In genomic region chr2:215500466-215500865, GRCh38 we compare ENCODE assay signal across 29 cellular contexts.
"Had no signal": no experiment of that assay in that cellular context is flagged by ENCODE, and none has a peak within 500 bp of the region (broad histone marks: within the 10 kb centered on the region; RNA-seq: fewer than 3 reads in every experiment).

No MANE protein-coding gene starts in this region.

- ATAC-seq: activated naive CD4-positive, alpha-beta T cell treated with anti-CD3 and anti-CD28 coated beads, Interleukin-2, amount 50 U/mL, for 72 hours; activated naive CD8-positive, alpha-beta T cell treated with anti-CD3 and anti-CD28 coated beads, Interleukin-2, amount 50 U/mL, for 24 hours; activated T-cell treated with anti-CD3 and anti-CD28 coated beads, Interleukin-2, amount 50 U/mL, for 4 hours; Panc1; Right ventricle myocardium inferior; T-cell had no signal

- H3K36me3 Mint-ChIP-seq: activated CD4-positive, alpha-beta memory T cell treated with anti-CD3 and anti-CD28 coated beads for 36 hours; T-cell had no signal

- H3K27me3 ChIP-seq: MG63 had no signal

- H3K36me3 ChIP-seq: MG63 had no signal

- H3K27ac Mint-ChIP-seq: activated CD4-positive, alpha-beta memory T cell treated with anti-CD3 and anti-CD28 coated beads for 36 hours; activated CD4-positive, alpha-beta T cell treated with anti-CD3 and anti-CD28 coated beads, Interleukin-2, amount 10 ng/mL, durations not matched to agents 7 days and 5 days; activated naive CD4-positive, alpha-beta T cell treated with anti-CD3 and anti-CD28 coated beads, Interleukin-2, amount 50 U/mL, for 72 hours; activated naive CD8-positive, alpha-beta T cell treated with anti-CD3 and anti-CD28 coated beads, Interleukin-2, amount 50 U/mL, for 24 hours; T-cell had no signal

- H3K27ac ChIP-seq: KMS-11, SK-N-MC, VCaP had no signal

- H3K9me3 ChIP-seq: MG63 had no signal

- H3K9me3 Mint-ChIP-seq: activated CD4-positive, alpha-beta T cell treated with anti-CD3 and anti-CD28 coated beads, Interleukin-2, amount 10 ng/mL, durations not matched to agents 7 days and 5 days had no signal

- H3K4me2 ChIP-seq: KMS-11 had no signal

- H3K4me3 ChIP-seq: MG63, SK-N-MC had no signal

- DNase-seq: activated CD4-positive, alpha-beta memory T cell treated with anti-CD3 and anti-CD28 coated beads for 36 hours; activated CD4-positive, alpha-beta T cell treated with anti-CD3 and anti-CD28 coated beads, Interleukin-2, amount 10 ng/mL, durations not matched to agents 7 days and 5 days; activated CD4-positive, CD25-positive, alpha-beta regulatory T cell; activated CD8-positive, alpha-beta memory T cell treated with anti-CD3 and anti-CD28 coated beads for 24 hours; activated effector memory CD4-positive, alpha-beta T cell treated with anti-CD3 and anti-CD28 coated beads, Interleukin-2, amount 50 U/mL, for 16 hours; activated naive CD4-positive, alpha-beta T cell treated with Interleukin-2 at 50 U/mL for 16 hours; activated naive CD8-positive, alpha-beta T cell treated with anti-CD3 and anti-CD28 coated beads, Interleukin-2, amount 50 U/mL, for 24 hours; activated T-cell treated with anti-CD3 and anti-CD28 coated beads, Interleukin-2, amount 50 U/mL, for 4 hours; amygdala; caudate nucleus; MG63; NCI-H1105; NCI-H1436; NCI-H1694 treated with DMSO at 0.1 percent for 48 hours; NCI-H2029 treated with DMSO at 0.1 percent for 48 hours; NCI-H345; NCI-H510A; NCI-H526 treated with DMSO at 0.1 percent for 48 hours; NCI-H82; NK-92 treated with Interleukin-12 subunit alpha and Interleukin-12 subunit beta, amount 100 ng/mL, for 24 hours; OCI-M1; RPMI8226; T-cell had no signal

- H3K4me1 Mint-ChIP-seq: activated CD4-positive, alpha-beta T cell treated with anti-CD3 and anti-CD28 coated beads, Interleukin-2, amount 10 ng/mL, durations not matched to agents 7 days and 5 days; activated naive CD8-positive, alpha-beta T cell treated with anti-CD3 and anti-CD28 coated beads, Interleukin-2, amount 50 U/mL, for 24 hours; T-cell had no signal

- H3K4me3 Mint-ChIP-seq: activated CD4-positive, alpha-beta memory T cell treated with anti-CD3 and anti-CD28 coated beads for 36 hours; activated CD4-positive, alpha-beta T cell treated with anti-CD3 and anti-CD28 coated beads, Interleukin-2, amount 10 ng/mL, durations not matched to agents 7 days and 5 days; activated naive CD8-positive, alpha-beta T cell treated with anti-CD3 and anti-CD28 coated beads, Interleukin-2, amount 50 U/mL, for 24 hours; activated T-cell treated with anti-CD3 and anti-CD28 coated beads, Interleukin-2, amount 50 U/mL, for 4 hours; T-cell had no signal
